ENCODE assay signal across 8 cellular contexts in genomic region chr9:35905912-35906679, GRCh38. TPM values are rescaled to one million over a fixed set of nuclear protein-coding genes. Genes with fewer than 3 reads are reported as not detected.
DNase-seq lines count a peak whose midpoint lies in the region; ATAC-seq and TF ChIP-seq lines count a peak whose summit lies in the region.

HRCT1 (plus strand) TSS chr9:35906202; CDS start chr9:35906288, 86 bp downstream.

- DNase-seq in NCI-H146 (lab: John Stamatoyannopoulos, UW) = peak; percentile 19
- DNase-seq in NCI-H146 treated with DMSO at 0.1 percent for 48 hours (lab: John Stamatoyannopoulos, UW; ENCODE audit: unreplicated experiment) = no peak
- DNase-seq in amniotic stem cell (lab: John Stamatoyannopoulos, UW) = peak; percentile 47
- DNase-seq in right atrium auricular region (ENCODE audit: low spot score) = peak; percentile 95
- no peak for DNase-seq in activated naive CD4-positive, alpha-beta T cell (lab: John Stamatoyannopoulos, UW)
- DNase-seq in superior temporal gyrus (ENCODE audit: extremely low spot score) = no peak

- no peak for TF ChIP-seq CTCF in right atrium auricular region (IDR thresholded peaks at IDR 0.05)

- no peaks in the 10 kb centered on the region for H3K36me3 ChIP-seq in right atrium auricular region
- no peaks in the 10 kb centered on the region for H3K36me3 ChIP-seq in skeletal muscle tissue (ENCODE audit: control insufficient read depth in 3 of 3, insufficient read depth in 3 of 3, low read length in 3 of 3)

- H3K9me3 ChIP-seq in right atrium auricular region (no peaks in the 10 kb centered on the region), skeletal muscle tissue (ENCODE audit: control insufficient read depth in 3 of 3, low read length in 3 of 3) (no peaks in the 10 kb centered on the region)

- ATAC-seq in HG03097 (IDR thresholded peaks at IDR 0.05; ENCODE audit: low FRiP score, unreplicated experiment) = no peak

- H3K27me3 ChIP-seq in right atrium auricular region = no peaks in the 10 kb centered on the region
- H3K27me3 ChIP-seq in skeletal muscle tissue (ENCODE audit: control insufficient read depth in 3 of 3, insufficient read depth in 3 of 3, low read length in 3 of 3) = no peaks in the 10 kb centered on the region

- peak within 1 kb of the TSS; percentile 19 to 71 (median 63) for H3K9ac ChIP-seq in skeletal muscle tissue (ENCODE audit: low read depth in 1 of 3, low read length in 3 of 3)

- H3K4me1 ChIP-seq in right atrium auricular region (peaks cover 0 to 74% of the 10 kb centered on the region in 2 donors), skeletal muscle tissue (ENCODE audit: control insufficient read depth in 3 of 3, insufficient read depth in 3 of 3, low read length in 3 of 3) (peaks cover 67 to 72% (median 68%) of the 10 kb centered on the region in 3 donors)

- H3K27ac ChIP-seq in right atrium auricular region (peak within 1 kb of the TSS; percentile 88 to 96), skeletal muscle tissue (ENCODE audit: low read depth, low read length) (peak within 1 kb of the TSS; percentile 88)

- H3K4me3 ChIP-seq in right atrium auricular region (peak within 1 kb of the TSS; percentile 33 to 43), skeletal muscle tissue (ENCODE audit: low read length in 3 of 3) (peak within 1 kb of the TSS; percentile 41 to 65 (median 65))

RNA-seq across cellular contexts. Expression of gene HRCT1, which starts in this region (rescaled TPM):
- total RNA-seq in right atrium auricular region (10 to 100 TPM in 1 of 2 donors, 1 to 10 TPM in 1; 4.9 to 12.5 TPM), skeletal muscle tissue (2.1 TPM)

Comparison
In these comparisons a context has a peak if more than half of its experiments do, and no peak if none do; other contexts are left out.
1. DNase-seq: peak in NCI-H146 (single experiment), amniotic stem cell (single experiment) and right atrium auricular region (single experiment); none in NCI-H146 treated with DMSO at 0.1 percent for 48 hours (single experiment), activated naive CD4-positive, alpha-beta T cell (0 of 4) and superior temporal gyrus (single experiment).